In the genomic region with DNA sequence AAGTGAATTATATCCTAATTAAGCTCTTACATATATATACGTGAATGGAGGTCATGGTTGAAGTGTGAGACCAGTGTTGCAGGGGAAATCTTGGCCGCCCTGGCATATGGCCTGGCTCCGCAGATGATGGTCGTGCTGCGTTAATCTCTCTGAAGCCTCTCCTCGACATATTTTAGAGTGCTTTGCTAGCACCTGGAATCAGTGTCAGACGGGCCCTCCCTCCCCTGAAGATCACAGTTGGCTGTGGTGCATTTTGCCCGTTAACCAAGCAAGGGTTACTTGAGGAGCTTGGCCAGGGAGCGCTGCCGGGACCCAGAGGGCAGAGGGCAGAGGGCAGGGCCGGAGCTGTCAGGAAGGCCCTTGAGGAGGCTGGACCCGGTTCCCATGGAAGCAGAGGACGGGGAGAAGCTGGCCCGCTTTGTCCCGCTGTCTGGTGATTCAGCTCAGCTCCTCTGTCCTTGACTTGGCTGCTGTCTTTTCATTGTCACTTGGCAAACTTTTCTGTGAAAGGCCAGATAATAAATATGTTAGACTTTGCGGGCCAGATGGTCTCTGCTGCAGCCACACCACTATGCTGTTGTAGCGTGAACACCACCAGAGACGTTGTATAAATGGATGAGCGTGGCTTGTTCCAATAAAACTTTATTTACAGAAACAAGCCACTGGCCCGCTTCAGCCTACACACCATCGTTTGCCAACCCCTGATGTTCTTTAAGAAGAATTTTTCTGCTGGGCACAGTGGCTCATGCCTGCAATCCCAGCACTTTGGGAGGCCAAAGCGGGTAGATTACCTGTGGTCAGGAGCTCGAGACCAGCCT, we compare ENCODE assay signal across 1 cellular context.
TF ChIP-seq lines count a peak whose summit lies in the region.

No MANE protein-coding gene starts in this region.

TF ChIP-seq in HepG2, 621 proteins besides CTCF, POLR2A, EP300 and RAD21:
- TF ChIP-seq, protein P1, sequence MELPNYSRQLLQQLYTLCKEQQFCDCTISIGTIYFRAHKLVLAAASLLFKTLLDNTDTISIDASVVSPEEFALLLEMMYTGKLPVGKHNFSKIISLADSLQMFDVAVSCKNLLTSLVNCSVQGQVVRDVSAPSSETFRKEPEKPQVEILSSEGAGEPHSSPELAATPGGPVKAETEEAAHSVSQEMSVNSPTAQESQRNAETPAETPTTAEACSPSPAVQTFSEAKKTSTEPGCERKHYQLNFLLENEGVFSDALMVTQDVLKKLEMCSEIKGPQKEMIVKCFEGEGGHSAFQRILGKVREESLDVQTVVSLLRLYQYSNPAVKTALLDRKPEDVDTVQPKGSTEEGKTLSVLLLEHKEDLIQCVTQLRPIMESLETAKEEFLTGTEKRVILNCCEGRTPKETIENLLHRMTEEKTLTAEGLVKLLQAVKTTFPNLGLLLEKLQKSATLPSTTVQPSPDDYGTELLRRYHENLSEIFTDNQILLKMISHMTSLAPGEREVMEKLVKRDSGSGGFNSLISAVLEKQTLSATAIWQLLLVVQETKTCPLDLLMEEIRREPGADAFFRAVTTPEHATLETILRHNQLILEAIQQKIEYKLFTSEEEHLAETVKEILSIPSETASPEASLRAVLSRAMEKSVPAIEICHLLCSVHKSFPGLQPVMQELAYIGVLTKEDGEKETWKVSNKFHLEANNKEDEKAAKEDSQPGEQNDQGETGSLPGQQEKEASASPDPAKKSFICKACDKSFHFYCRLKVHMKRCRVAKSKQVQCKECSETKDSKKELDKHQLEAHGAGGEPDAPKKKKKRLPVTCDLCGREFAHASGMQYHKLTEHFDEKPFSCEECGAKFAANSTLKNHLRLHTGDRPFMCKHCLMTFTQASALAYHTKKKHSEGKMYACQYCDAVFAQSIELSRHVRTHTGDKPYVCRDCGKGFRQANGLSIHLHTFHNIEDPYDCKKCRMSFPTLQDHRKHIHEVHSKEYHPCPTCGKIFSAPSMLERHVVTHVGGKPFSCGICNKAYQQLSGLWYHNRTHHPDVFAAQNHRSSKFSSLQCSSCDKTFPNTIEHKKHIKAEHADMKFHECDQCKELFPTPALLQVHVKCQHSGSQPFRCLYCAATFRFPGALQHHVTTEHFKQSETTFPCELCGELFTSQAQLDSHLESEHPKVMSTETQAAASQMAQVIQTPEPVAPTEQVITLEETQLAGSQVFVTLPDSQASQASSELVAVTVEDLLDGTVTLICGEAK (IDR thresholded peaks at IDR 0.05) = peak; percentile 31; the same call in 1 of the 2 replicates
- TF ChIP-seq, protein P1 (CRISPR knock-in tag; IDR thresholded peaks at IDR 0.05) = peak; percentile 97
- no peak for TF ChIP-seq PRMT3 (CRISPR knock-in tag; IDR thresholded peaks at IDR 0.05; ENCODE audit: borderline replicate concordance, low read depth)
